Comparison of ENCODE assay signal across 15 cellular contexts in genomic region chr4:82864336-82865001, GRCh38. TPM values are rescaled to one million over a fixed set of nuclear protein-coding genes. Genes with fewer than 3 reads are reported as not detected.
DNase-seq lines count a peak whose midpoint lies in the region; ATAC-seq and TF ChIP-seq lines count a peak whose summit lies in the region.
"Had no signal": no experiment of that assay in that cellular context is flagged by ENCODE, and none has a peak within 500 bp of the region (broad histone marks: within the 10 kb centered on the region; RNA-seq: fewer than 3 reads in every experiment).

No MANE protein-coding gene starts in this region.

- intact Hi-C loops in IMR-90 (cut with micrococcal nuclease): no loop called here
- intact Hi-C loops in psoas muscle (cut with DNase I): no loop called here

- H3K79me2 ChIP-seq in SK-N-SH (ENCODE audit: insufficient read depth): peaks cover 79% of the 10 kb centered on the region

- dilution Hi-C loops in IMR-90 (cut with HindIII; ENCODE audit: low sequenced_read_pairs, unreplicated experiment): no loop called here

- peak overlapping the region; percentile 81 for H3K27ac Mint-ChIP-seq in activated naive CD8-positive, alpha-beta T cell treated with anti-CD3 and anti-CD28 coated beads, Interleukin-2, amount 10 ng/mL, durations not matched to agents 7 days and 5 days

- H2BK12ac ChIP-seq in mesenchymal stem cell (ENCODE audit: low read length in 2 of 2): no peak overlapping the region

- H3K27ac ChIP-seq in SK-N-SH (ENCODE audit: low read depth in 2 of 2, low read length in 1 of 2) (peak overlapping the region in 1 of 2 experiments; percentile 92; a peak in 2 of 4 replicates), IMR-90 (ENCODE audit: insufficient read depth, low read length) (peak overlapping the region; percentile 16; the same call in 1 of the 2 replicates), mesenchymal stem cell (ENCODE audit: low read length, poor library complexity, severe bottlenecking) (no peak overlapping the region), psoas muscle (no peak overlapping the region)
- H3K27ac ChIP-seq: 22Rv1 had no signal

- H3K9ac ChIP-seq in SK-N-SH: peak overlapping the region; percentile 45; the same call in 1 of the 2 replicates
- H3K9ac ChIP-seq in IMR-90 (ENCODE audit: low read depth, low read length): no peak overlapping the region
- H3K9ac ChIP-seq in mesenchymal stem cell (ENCODE audit: low read length): peak overlapping the region; percentile 85

- no peak for ATAC-seq in SK-N-SH treated with all-trans-retinoic acid at 6 μM for 48 hours
- ATAC-seq in IMR-90 (ENCODE audit: low read depth): no peak
- peak; percentile 67 for ATAC-seq in activated naive CD8-positive, alpha-beta T cell treated with anti-CD3 and anti-CD28 coated beads, Interleukin-2, amount 10 ng/mL, durations not matched to agents 7 days and 5 days (ENCODE audit: low read depth)
- ATAC-seq in GM19351 (IDR thresholded peaks at IDR 0.05; ENCODE audit: unreplicated experiment): no peak
- no peak for ATAC-seq in psoas muscle
- ATAC-seq: PC-3 had no signal

- H3K23ac ChIP-seq in IMR-90 (ENCODE audit: low read depth, low read length): no peak overlapping the region
- no peak overlapping the region for H3K23ac ChIP-seq in mesenchymal stem cell (ENCODE audit: low read length in 2 of 2)

- H4K20me1 ChIP-seq in SK-N-SH (ENCODE audit: insufficient read depth): no peaks in the 10 kb centered on the region
- peaks cover 25% of the 10 kb centered on the region for H4K20me1 ChIP-seq in IMR-90 (ENCODE audit: insufficient read depth, low read length)

- no peaks in the 10 kb centered on the region for H3K27me3 Mint-ChIP-seq in activated naive CD8-positive, alpha-beta T cell treated with anti-CD3 and anti-CD28 coated beads, Interleukin-2, amount 10 ng/mL, durations not matched to agents 7 days and 5 days

- POLR2A ChIA-PET in SK-N-SH (lab: Yijun Ruan, JAX) (no interaction called here), IMR-90 (lab: Charles Lee; ENCODE audit: unreplicated experiment) (no interaction called here)
- POLR2A ChIA-PET in activated naive CD8-positive, alpha-beta T cell treated with anti-CD3 and anti-CD28 coated beads, Interleukin-2, amount 10 ng/mL, durations not matched to agents 7 days and 5 days (lab: Charles Lee): interaction anchor here (0.9 to 1.5 kb wide), 3 partner anchors 25 to 148 kb away, joined by 3 to 7 read pairs (median 6); partner anchors contain the start of gene THAP9

- peaks cover 24% of the 10 kb centered on the region for H3K4me1 Mint-ChIP-seq in activated naive CD8-positive, alpha-beta T cell treated with anti-CD3 and anti-CD28 coated beads, Interleukin-2, amount 10 ng/mL, durations not matched to agents 7 days and 5 days

- CTCF ChIA-PET in SK-N-SH (lab: Yijun Ruan, JAX) (interaction anchor here (1.2 kb wide), 1 partner anchor 12 kb away, joined by 4 read pairs; no protein-coding TSS in a partner anchor), IMR-90 (lab: Yijun Ruan, JAX) (no interaction called here)

- H3K9me1 ChIP-seq in IMR-90 (ENCODE audit: insufficient read depth, low read length): no peaks in the 10 kb centered on the region

- H3K18ac ChIP-seq in IMR-90 (ENCODE audit: low read depth, low read length) (no peak overlapping the region), mesenchymal stem cell (ENCODE audit: low read depth in 1 of 2, low read length in 2 of 2) (no peak overlapping the region)

- H2AK5ac ChIP-seq in IMR-90 (ENCODE audit: low read depth, low read length) (no peak overlapping the region), mesenchymal stem cell (ENCODE audit: low read length, severe bottlenecking) (no peak overlapping the region)

- peaks cover 0 to 8% of the 10 kb centered on the region in 2 experiments; a peak in 1 of 4 replicates for H3K4me1 ChIP-seq in SK-N-SH (ENCODE audit: control insufficient read depth in 1 of 2, insufficient read depth in 2 of 2, low read depth in 1 of 2, low read length in 1 of 2)
- peaks cover 2% of the 10 kb centered on the region for H3K4me1 ChIP-seq in IMR-90 (ENCODE audit: control insufficient read depth, insufficient read depth, low read length)
- H3K4me1 ChIP-seq in mesenchymal stem cell (ENCODE audit: control insufficient read depth, insufficient read depth, low read depth, low read length): no peaks in the 10 kb centered on the region
- no peaks in the 10 kb centered on the region for H3K4me1 ChIP-seq in psoas muscle

- H3K36me3 ChIP-seq in SK-N-SH (replicated peaks in 1 of 2; ENCODE audit: control insufficient read depth in 1 of 2, insufficient read depth in 2 of 2, low read length in 1 of 2): peaks cover 53 to 88% of the 10 kb centered on the region in 2 experiments
- H3K36me3 ChIP-seq in IMR-90 (ENCODE audit: control insufficient read depth, insufficient read depth, low read length): peaks cover 53% of the 10 kb centered on the region
- peaks cover 28 to 92% of the 10 kb centered on the region in 2 experiments for H3K36me3 ChIP-seq in mesenchymal stem cell (ENCODE audit: control insufficient read depth in 1 of 2, insufficient read depth in 2 of 2, low read depth in 1 of 2, low read length in 2 of 2)
- peaks cover 6 to 99% of the 10 kb centered on the region in 2 donors for H3K36me3 ChIP-seq in psoas muscle (ENCODE audit: insufficient read depth in 1 of 2, low read depth in 1 of 2)

- no peak overlapping the region for H2AK9ac ChIP-seq in IMR-90 (replicated peaks; ENCODE audit: low read depth, low read length, poor library complexity)

- BruUV-seq in IMR-90 (replicated peaks; lab: Mats Ljungman, UMichigan): no TSS peak

- H4K8ac ChIP-seq in IMR-90 (ENCODE audit: low read depth in 2 of 2, low read length in 2 of 2): no peak overlapping the region
- no peak overlapping the region for H4K8ac ChIP-seq in mesenchymal stem cell (ENCODE audit: low read length)

- no peaks in the 10 kb centered on the region for H3K9me3 Mint-ChIP-seq in activated naive CD8-positive, alpha-beta T cell treated with anti-CD3 and anti-CD28 coated beads, Interleukin-2, amount 10 ng/mL, durations not matched to agents 7 days and 5 days

- TF ChIP-seq RAD21 in SK-N-SH (IDR thresholded peaks at IDR 0.05; ENCODE audit: low read length) (no peak), IMR-90 (IDR thresholded peaks at IDR 0.05; ENCODE audit: low read length) (no peak)

- H3K79me1 ChIP-seq in IMR-90 (ENCODE audit: low read depth in 1 of 2, low read length in 2 of 2) (peaks cover 30 to 50% of the 10 kb centered on the region in 2 experiments), mesenchymal stem cell (replicated peaks; ENCODE audit: low read length, poor library complexity, severe bottlenecking) (no peaks in the 10 kb centered on the region)

- H3K4me3 Mint-ChIP-seq in activated naive CD8-positive, alpha-beta T cell treated with anti-CD3 and anti-CD28 coated beads, Interleukin-2, amount 10 ng/mL, durations not matched to agents 7 days and 5 days: peak overlapping the region; percentile 54

- peaks cover 64% of the 10 kb centered on the region for H3F3A ChIP-seq in SK-N-SH (replicated peaks; ENCODE audit: insufficient read depth)

- H3K36me3 Mint-ChIP-seq in activated naive CD8-positive, alpha-beta T cell treated with anti-CD3 and anti-CD28 coated beads, Interleukin-2, amount 10 ng/mL, durations not matched to agents 7 days and 5 days: peaks cover 49% of the 10 kb centered on the region

- H2BK120ac ChIP-seq in IMR-90 (ENCODE audit: low read depth, low read length) (no peak overlapping the region), mesenchymal stem cell (ENCODE audit: low read depth, low read length) (no peak overlapping the region)

- H2BK5ac ChIP-seq in IMR-90 (ENCODE audit: low read depth, low read length, poor library complexity, severe bottlenecking) (no peak overlapping the region), mesenchymal stem cell (ENCODE audit: low read depth, low read length, poor library complexity, severe bottlenecking) (no peak overlapping the region)

- in situ Hi-C loops in IMR-90 (cut with MboI; ENCODE audit: low sequenced_read_pairs): no loop called here

- H2BK15ac ChIP-seq in IMR-90 (ENCODE audit: low read depth, low read length) (no peak overlapping the region), mesenchymal stem cell (ENCODE audit: low read depth, poor library complexity, severe bottlenecking) (no peak overlapping the region)

- no peak overlapping the region for H3K4me3 ChIP-seq in SK-N-SH (ENCODE audit: low read depth in 2 of 2, low read length in 1 of 2)
- H3K4me3 ChIP-seq in IMR-90 (ENCODE audit: insufficient read depth, low read depth, low read length): no peak overlapping the region
- H3K4me3 ChIP-seq in mesenchymal stem cell (ENCODE audit: insufficient read depth in 1 of 2, low read depth in 1 of 2, low read length in 2 of 2): no peak overlapping the region
- no peak overlapping the region for H3K4me3 ChIP-seq in psoas muscle

- WGBS in SK-N-SH (ENCODE audit: low lambda C conversion rate): 93% methylated on average over 6 of the region's 6 CpGs
- WGBS in IMR-90 (ENCODE audit: extremely low coverage in 2 of 2, insufficient read length in 1 of 2), 2 experiments: no CpG with 5 or more reads among the region's 6 CpGs
- 98% methylated on average over 4 of the region's 6 CpGs for WGBS in mesenchymal stem cell
- WGBS in psoas muscle, 3 donors: 89 to 91% (median 91%) methylated on average over 6 of the region's 6 CpGs

- DNase-seq in SK-N-SH: no peak
- DNase-seq in IMR-90: no peak
- DNase-seq in activated naive CD8-positive, alpha-beta T cell treated with anti-CD3 and anti-CD28 coated beads, Interleukin-2, amount 10 ng/mL, durations not matched to agents 7 days and 5 days: peak; percentile 37
- DNase-seq in mesenchymal stem cell: no peak
- no peak for DNase-seq in NCI-H524 (lab: John Stamatoyannopoulos, UW)
- no peak for DNase-seq in psoas muscle
- DNase-seq: COR-L47; effector CD8-positive, alpha-beta T cell; islet precursor cell; NCI-H1048; NCI-H2227 treated with DMSO at 0.1 percent for 48 hours; PC-3 had no signal

- H3K9me3 ChIP-seq in SK-N-SH (no peaks in the 10 kb centered on the region), IMR-90 (ENCODE audit: control insufficient read depth, insufficient read depth, low read length) (no peaks in the 10 kb centered on the region), mesenchymal stem cell (ENCODE audit: control insufficient read depth, low read length) (no peaks in the 10 kb centered on the region), psoas muscle (no peaks in the 10 kb centered on the region)

- H3K4ac ChIP-seq in IMR-90 (ENCODE audit: low read depth, low read length) (no peak overlapping the region), mesenchymal stem cell (ENCODE audit: low read depth in 1 of 2, low read length in 2 of 2) (no peak overlapping the region)

- H3K14ac ChIP-seq in IMR-90 (replicated peaks; ENCODE audit: low read depth, low read length) (no peak overlapping the region; the same call in none of the 2 replicates), mesenchymal stem cell (ENCODE audit: low read length in 2 of 2) (no peak overlapping the region)

- TF ChIP-seq POLR2A in IMR-90 (IDR thresholded peaks at IDR 0.05; ENCODE audit: low read depth, low read length): no peak

- no peak for TF ChIP-seq EP300 in SK-N-SH (IDR thresholded peaks at IDR 0.05; ENCODE audit: borderline replicate concordance in 1 of 2, low read depth in 1 of 2, low read length in 1 of 2)

- H3K4me2 ChIP-seq in SK-N-SH: no peak overlapping the region
- no peak overlapping the region for H3K4me2 ChIP-seq in IMR-90 (ENCODE audit: low read depth, low read length)
- no peak overlapping the region for H3K4me2 ChIP-seq in mesenchymal stem cell (ENCODE audit: low read length, poor library complexity, severe bottlenecking)

- H4K91ac ChIP-seq in IMR-90 (ENCODE audit: insufficient read depth, low read depth, low read length) (no peak overlapping the region), mesenchymal stem cell (ENCODE audit: low read length) (no peak overlapping the region)

- TF ChIP-seq CTCF in SK-N-SH (IDR thresholded peaks at IDR 0.05): no peak
- TF ChIP-seq CTCF in IMR-90 (conservative IDR thresholded peaks at IDR 0.05; ENCODE audit: low read depth, low read length): no peak
- no peak for TF ChIP-seq CTCF in psoas muscle (IDR thresholded peaks at IDR 0.05)

- H3K56ac ChIP-seq in IMR-90 (ENCODE audit: extremely low read depth, insufficient read depth, low read length): no peak overlapping the region

- no peak overlapping the region for H2AFZ ChIP-seq in SK-N-SH (ENCODE audit: low read depth)
- H2AFZ ChIP-seq in IMR-90 (replicated peaks; ENCODE audit: low read length, poor library complexity): no peak overlapping the region
- H2AFZ ChIP-seq in mesenchymal stem cell (ENCODE audit: low read depth, low read length): no peak overlapping the region

- H3K27me3 ChIP-seq in SK-N-SH (ENCODE audit: insufficient read depth) (no peaks in the 10 kb centered on the region), IMR-90 (ENCODE audit: control insufficient read depth, insufficient read depth, low read length) (no peaks in the 10 kb centered on the region), mesenchymal stem cell (ENCODE audit: control insufficient read depth in 1 of 2, insufficient read depth in 1 of 2, low read length in 2 of 2) (no peaks in the 10 kb centered on the region), psoas muscle (ENCODE audit: insufficient read depth in 3 of 3, low read length in 2 of 3) (no peaks in the 10 kb centered on the region)

- H2BK20ac ChIP-seq in IMR-90 (ENCODE audit: low read depth, low read length): no peak overlapping the region

- H3K9me2 ChIP-seq in SK-N-SH: no peaks in the 10 kb centered on the region

- no peak overlapping the region for H4K5ac ChIP-seq in IMR-90 (ENCODE audit: low read depth, low read length)

RNA-seq across cellular contexts. Expression of gene SEC31A, which starts 26.5 kb away (rescaled TPM):
- polyA plus RNA-seq in SK-N-SH (2012; rRNA removed) (147 and 191 TPM in 2 replicates), IMR-90 (2012; rRNA removed) (275 and 278 TPM in 2 replicates), psoas muscle (100 to 1,000 TPM in 1 of 3 donors, 10 to 100 TPM in 2; 77.7 to 120 (median 98.0) TPM)
- 141 and 148 TPM in 2 replicates for polyA plus RNA-seq in SK-N-SH (2012; cell fraction: cytosol; rRNA removed)
- 118 and 233 TPM in 2 replicates for polyA plus RNA-seq in SK-N-SH (2012; cell fraction: nucleus; rRNA removed)
- total RNA-seq in IMR-90 (2012; rRNA removed) (366 and 369 TPM in 2 replicates), psoas muscle (100 to 1,000 TPM in 3 of 4 donors, 10 to 100 TPM in 1; 94.6 to 117 (median 106) TPM)
- polyA plus RNA-seq in IMR-90 (2012; cell fraction: cytosol; rRNA removed): 60.2 and 117 TPM in 2 replicates
- 132 and 517 TPM in 2 replicates for polyA plus RNA-seq in IMR-90 (2012; cell fraction: nucleus; rRNA removed; ENCODE audit: low replicate concordance)
- total RNA-seq in activated naive CD8-positive, alpha-beta T cell treated with anti-CD3 and anti-CD28 coated beads, Interleukin-2, amount 10 ng/mL, durations not matched to agents 7 days and 5 days: 100 to 1,000 TPM; 118 to 122 TPM
- 381 TPM for polyA plus RNA-seq in mesenchymal stem cell (2013, experiment 1 of 2)
- polyA plus RNA-seq in mesenchymal stem cell (2013, experiment 2 of 2): 357 TPM

RNA-seq across cellular contexts. Expression of gene THAP9, which starts 36.1 kb away (rescaled TPM):
- polyA plus RNA-seq in SK-N-SH (2012; rRNA removed) (1.5 and 1.6 TPM in 2 replicates), IMR-90 (2012; rRNA removed) (0.86 and 0.98 TPM in 2 replicates), psoas muscle (1 to 10 TPM; 3.4 to 8.4 (median 5.6) TPM)
- 1.5 and 1.7 TPM in 2 replicates for polyA plus RNA-seq in SK-N-SH (2012; cell fraction: cytosol; rRNA removed)
- polyA plus RNA-seq in SK-N-SH (2012; cell fraction: nucleus; rRNA removed): 1.2 and 3.7 TPM in 2 replicates
- total RNA-seq in IMR-90 (2012; rRNA removed) (2.9 and 4.2 TPM in 2 replicates), psoas muscle (10 to 100 TPM in 1 of 4 donors, 1 to 10 TPM in 3; 7.3 to 10.2 (median 7.8) TPM)
- polyA plus RNA-seq in IMR-90 (2012; cell fraction: cytosol; rRNA removed): 0.20 and 0.30 TPM in 2 replicates
- polyA plus RNA-seq in IMR-90 (2012; cell fraction: nucleus; rRNA removed; ENCODE audit: low replicate concordance): 0.17 and 1.7 TPM in 2 replicates
- total RNA-seq in activated naive CD8-positive, alpha-beta T cell treated with anti-CD3 and anti-CD28 coated beads, Interleukin-2, amount 10 ng/mL, durations not matched to agents 7 days and 5 days: 1 to 10 TPM; 4.0 to 4.7 TPM
- polyA plus RNA-seq in mesenchymal stem cell (2013, experiment 1 of 2): 1.2 TPM
- polyA plus RNA-seq in mesenchymal stem cell (2013, experiment 2 of 2): 1.8 TPM
